8 cellular contexts compared by ENCODE assay signal in genomic region chr15:65305144-65305758, GRCh38. TPM values are rescaled to one million over a fixed set of nuclear protein-coding genes. Genes with fewer than 3 reads are reported as not detected.
DNase-seq lines count a peak whose midpoint lies in the region; ATAC-seq and TF ChIP-seq lines count a peak whose summit lies in the region.

No MANE protein-coding gene starts in this region.

- in situ Hi-C loops in brain microvascular endothelial cell (cut with HindIII; ENCODE audit: low pct_ligation_motif_present, low sequenced_read_pairs) = no loop called here

- H3K36me3 ChIP-seq in WERI-Rb-1 (no peaks in the 10 kb centered on the region), right atrium auricular region (no peaks in the 10 kb centered on the region), brain microvascular endothelial cell (replicated peaks) (no peaks in the 10 kb centered on the region)

- H3K4me3 ChIP-seq in WERI-Rb-1 (ENCODE audit: low read depth, low read length) (peak overlapping the region; percentile 15; the same call in 1 of the 2 replicates), right atrium auricular region (peak overlapping the region in 1 of 2 donors; percentile 61), brain microvascular endothelial cell (ENCODE audit: low read depth, low read length) (no peak overlapping the region)

- H3K9me3 ChIP-seq in WERI-Rb-1 (ENCODE audit: severe bottlenecking) (no peaks in the 10 kb centered on the region), right atrium auricular region (no peaks in the 10 kb centered on the region)

- ATAC-seq in stimulated activated naive CD8-positive, alpha-beta T cell treated with anti-CD3 and anti-CD28 coated beads, Interleukin-15, Interleukin-2, amounts not matched to agents 100 U/mL and 50 U/mL, for 24 hours = peak; percentile 55
- no peak for ATAC-seq in HG03045 (IDR thresholded peaks at IDR 0.05; ENCODE audit: unreplicated experiment)

- no peak for TF ChIP-seq CTCF in WERI-Rb-1 (IDR thresholded peaks at IDR 0.05; ENCODE audit: low read depth, low read length)
- TF ChIP-seq CTCF in right atrium auricular region (IDR thresholded peaks at IDR 0.05) = no peak
- no peak for TF ChIP-seq CTCF in brain microvascular endothelial cell (IDR thresholded peaks at IDR 0.05; ENCODE audit: low read depth, low read length, missing control alignments)

- H3K27ac ChIP-seq in WERI-Rb-1 (peak overlapping the region; percentile 14; the same call in 1 of the 2 replicates), right atrium auricular region (peak overlapping the region; percentile 82 to 92), brain microvascular endothelial cell (no peak overlapping the region)

- DNase-seq in activated naive CD4-positive, alpha-beta T cell treated with Interleukin-2 at 50 U/mL for 16 hours = peak; percentile 37
- no peak for DNase-seq in activated naive CD4-positive, alpha-beta T cell (lab: John Stamatoyannopoulos, UW)
- DNase-seq in WERI-Rb-1 (peak; percentile 30), right atrium auricular region (ENCODE audit: low spot score) (no peak), SKM-1 (lab: John Stamatoyannopoulos, UW; ENCODE audit: unreplicated experiment) (no peak), brain microvascular endothelial cell (no peak)
- DNase-seq in stimulated activated naive CD8-positive, alpha-beta T cell treated with anti-CD3 and anti-CD28 coated beads, Interleukin-15, Interleukin-2, amounts not matched to agents 100 U/mL and 50 U/mL, for 24 hours = no peak

- H3K4me1 ChIP-seq in right atrium auricular region = peaks cover 0 to 12% of the 10 kb centered on the region in 2 donors

- H3K27me3 ChIP-seq in WERI-Rb-1 (ENCODE audit: insufficient read depth, low read depth, severe bottlenecking) (no peaks in the 10 kb centered on the region), right atrium auricular region (no peaks in the 10 kb centered on the region), brain microvascular endothelial cell (replicated peaks) (no peaks in the 10 kb centered on the region)

RNA-seq across cellular contexts. Expression of gene RNU5B-1, which starts 0.8 kb away (rescaled TPM):
- not detected for total RNA-seq in right atrium auricular region

RNA-seq across cellular contexts. Expression of gene RNU5A-1, which starts 9.4 kb away (rescaled TPM):
- not detected for total RNA-seq in right atrium auricular region

RNA-seq across cellular contexts. Expression of gene PARP16, which starts 18.6 kb away (rescaled TPM):
- 1 to 10 TPM; 5.2 to 5.8 TPM for total RNA-seq in right atrium auricular region

Comparison
In these comparisons a context has a peak if more than half of its experiments do, and no peak if none do; other contexts are left out.
1. DNase-seq: peak in activated naive CD4-positive, alpha-beta T cell treated with Interleukin-2 at 50 U/mL for 16 hours (single experiment) and WERI-Rb-1 (single experiment); none in activated naive CD4-positive, alpha-beta T cell (0 of 4), right atrium auricular region (single experiment), stimulated activated naive CD8-positive, alpha-beta T cell treated with anti-CD3 and anti-CD28 coated beads, Interleukin-15, Interleukin-2, amounts not matched to agents 100 U/mL and 50 U/mL, for 24 hours (single experiment), SKM-1 (single experiment) and brain microvascular endothelial cell (single experiment).